In the genomic region with DNA sequence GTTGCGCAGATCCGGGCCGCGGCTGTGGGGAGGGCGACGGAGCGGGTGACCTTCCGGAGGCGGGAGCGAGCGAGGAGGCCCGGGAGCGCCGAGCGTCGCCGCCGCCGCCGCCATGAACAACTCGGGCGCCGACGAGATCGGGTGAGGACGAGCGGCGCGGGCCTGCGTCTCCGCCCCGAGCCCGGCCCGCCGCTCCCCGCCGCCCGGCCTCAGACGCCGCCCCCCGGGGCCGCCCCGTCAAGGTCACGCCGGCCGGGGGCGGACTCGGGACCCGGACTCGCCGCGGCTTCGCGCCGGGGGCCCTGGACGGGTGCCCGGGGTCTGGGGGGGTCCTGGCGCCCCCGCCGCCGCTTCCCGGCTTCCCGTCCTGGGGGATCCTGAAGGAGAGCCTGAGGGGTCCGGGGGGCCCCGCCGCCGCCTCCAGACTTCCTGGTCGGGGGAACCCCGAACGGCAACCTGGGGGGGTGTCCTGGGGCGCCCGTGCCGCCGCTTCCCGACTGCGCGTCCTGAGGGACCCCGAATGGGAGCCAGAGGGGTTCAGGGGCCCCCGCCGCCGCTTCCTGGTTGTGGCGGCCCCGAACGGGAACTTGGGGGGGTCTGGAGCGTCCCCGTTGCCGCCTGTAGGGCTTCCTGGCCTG, we compare ENCODE assay signal across 8 cellular contexts. TPM values are rescaled to one million over a fixed set of nuclear protein-coding genes. Genes with fewer than 3 reads are reported as not detected.
DNase-seq lines count a peak whose midpoint lies in the region; ATAC-seq and TF ChIP-seq lines count a peak whose summit lies in the region.

No MANE protein-coding gene starts in this region.

- H3K27ac ChIP-seq in CD4-positive, alpha-beta memory T cell (ENCODE audit: low read depth, low read length), result peak overlapping the region; percentile 88
- H3K27ac ChIP-seq in adrenal gland, result peak overlapping the region; percentile 40 to 99 (median 94)

- peaks cover 49% of the 10 kb centered on the region for H3K4me1 ChIP-seq in CD4-positive, alpha-beta memory T cell (ENCODE audit: insufficient read depth, low read length)
- peaks cover 28 to 39% of the 10 kb centered on the region in 2 donors for H3K4me1 ChIP-seq in adrenal gland (replicated peaks in 1 of 2)

- H3K27me3 ChIP-seq in CD4-positive, alpha-beta memory T cell (ENCODE audit: insufficient read depth, low read length), result no peaks in the 10 kb centered on the region
- no peaks in the 10 kb centered on the region for H3K27me3 ChIP-seq in adrenal gland

- H3K9me3 ChIP-seq in CD4-positive, alpha-beta memory T cell (ENCODE audit: control insufficient read depth in 1 of 2, low read length in 2 of 2), result no peaks in the 10 kb centered on the region
- no peaks in the 10 kb centered on the region for H3K9me3 ChIP-seq in adrenal gland (replicated peaks in 1 of 3)

- peak overlapping the region; percentile 75 to 91 for H3K4me3 ChIP-seq in CD4-positive, alpha-beta memory T cell (ENCODE audit: low read length in 2 of 2)
- peak overlapping the region; percentile 40 to 99 (median 78) for H3K4me3 ChIP-seq in adrenal gland

- ATAC-seq in GM21717 (IDR thresholded peaks at IDR 0.05; ENCODE audit: unreplicated experiment), result peak; percentile 22
- ATAC-seq in left lobe of liver, result peak; percentile 4

- CTCF ChIA-PET in CD4-positive, alpha-beta memory T cell (lab: Charles Lee; ENCODE audit: partially characterized antibody), result no interaction called here

- TF ChIP-seq CTCF in adrenal gland (IDR thresholded peaks at IDR 0.05) (no peak), glutamatergic neuron (IDR thresholded peaks at IDR 0.05; ENCODE audit: partially characterized antibody, unreplicated experiment) (no peak)

- H3K4me3 Mint-ChIP-seq in CD4-positive, alpha-beta memory T cell, result peak overlapping the region in 7 of 8 donors; percentile 29 to 91 (median 63)
- no peak overlapping the region for H3K4me3 Mint-ChIP-seq in glutamatergic neuron (ENCODE audit: unreplicated experiment)

- H3K27ac Mint-ChIP-seq in CD4-positive, alpha-beta memory T cell, result peak overlapping the region in 2 of 7 donors; percentile 57 to 83
- H3K27ac Mint-ChIP-seq in glutamatergic neuron (ENCODE audit: unreplicated experiment), result no peak overlapping the region

- H3K4me1 Mint-ChIP-seq in CD4-positive, alpha-beta memory T cell, result peaks cover 22 to 51% (median 42%) of the 10 kb centered on the region in 4 donors
- H3K4me1 Mint-ChIP-seq in glutamatergic neuron (ENCODE audit: low read depth, unreplicated experiment), result peaks cover 32% of the 10 kb centered on the region

- WGBS in adrenal gland, 4 donors, result 0 to 1% methylated on average over 67 to 75 of the region's 87 CpGs; no CpG with 5 or more reads in 2 of the 4 donors

- H3K27me3 Mint-ChIP-seq in CD4-positive, alpha-beta memory T cell, result no peaks in the 10 kb centered on the region
- H3K27me3 Mint-ChIP-seq in glutamatergic neuron (ENCODE audit: unreplicated experiment), result peaks cover 7% of the 10 kb centered on the region

- H3K9me3 Mint-ChIP-seq in CD4-positive, alpha-beta memory T cell, result no peaks in the 10 kb centered on the region
- H3K9me3 Mint-ChIP-seq in glutamatergic neuron (ENCODE audit: unreplicated experiment), result peaks cover 16% of the 10 kb centered on the region

- peaks cover 17% of the 10 kb centered on the region for H3K36me3 ChIP-seq in CD4-positive, alpha-beta memory T cell (ENCODE audit: insufficient read depth, low read length)
- peaks cover 0 to 4% of the 10 kb centered on the region in 2 donors for H3K36me3 ChIP-seq in adrenal gland (replicated peaks in 1 of 2)

- H3K36me3 Mint-ChIP-seq in CD4-positive, alpha-beta memory T cell, result peaks cover 4 to 19% of the 10 kb centered on the region in 2 donors
- H3K36me3 Mint-ChIP-seq in glutamatergic neuron (ENCODE audit: unreplicated experiment), result no peaks in the 10 kb centered on the region

- peak in 4 of 5 donors; percentile 29 to 66 (median 41) for DNase-seq in CD4-positive, alpha-beta memory T cell
- peak; percentile 26 for DNase-seq in M059J (ENCODE audit: low read depth)
- DNase-seq in adrenal gland, result peak in 1 of 7 donors; percentile 46
- no peak for DNase-seq in left lobe of liver (ENCODE audit: low spot score)
- DNase-seq in stimulated activated naive CD4-positive, alpha-beta T cell (lab: John Stamatoyannopoulos, UW), result peak in 5 of 6 experiments; percentile 30 to 62 (median 50)
- DNase-seq in mucosa of gallbladder (ENCODE audit: low spot score), result no peak
- no peak for DNase-seq in glutamatergic neuron

- POLR2A ChIA-PET in CD4-positive, alpha-beta memory T cell (lab: Charles Lee; ENCODE audit: partially characterized antibody), result interaction anchor here (1.0 to 2.8 kb wide), 5 partner anchors 13 to 139 kb away, joined by 3 to 18 read pairs (median 5); partner anchors contain the start of genes CIRBP, FAM174C and NDUFS7

- TF ChIP-seq POLR2A in adrenal gland (IDR thresholded peaks at IDR 0.05), result peak; percentile 60 to 67

- intact Hi-C loops in CD4-positive, alpha-beta memory T cell (cut with micrococcal nuclease), result loop anchor here (1.0 to 5.0 kb wide), 8 partner anchors 24 to 610 kb away; partner anchors contain the start of genes FAM174C, MBD3, NDUFS7 and PTBP1
- intact Hi-C loops in adrenal gland (cut with DNase I), result no loop called here

RNA-seq across cellular contexts. Expression of gene DAZAP1, which starts 0.4 kb away (rescaled TPM):
- 100 to 1,000 TPM; 143 to 152 TPM for total RNA-seq in CD4-positive, alpha-beta memory T cell
- 1 to 10 TPM; 2.5 to 9.1 TPM for polyA plus RNA-seq in CD4-positive, alpha-beta memory T cell
- total RNA-seq in M059J (2014; rRNA removed; shearing (Covaris generic)), result 87.7 and 97.6 TPM in 2 replicates
- total RNA-seq in adrenal gland, result 10 to 100 TPM; 11.5 to 87.5 (median 43.8) TPM
- polyA plus RNA-seq in adrenal gland, result 100 to 1,000 TPM in 1 of 3 donors, 10 to 100 TPM in 2; 60.0 to 117 (median 77.5) TPM
- total RNA-seq in left lobe of liver, result 48.1 TPM
- 77.7 TPM for total RNA-seq in mucosa of gallbladder
- 135 TPM for total RNA-seq in glutamatergic neuron (ENCODE audit: unreplicated experiment)

RNA-seq across cellular contexts. Expression of gene GAMT, which starts 6.4 kb away (rescaled TPM):
- 10 to 100 TPM; 15.9 to 16.2 TPM for total RNA-seq in CD4-positive, alpha-beta memory T cell
- polyA plus RNA-seq in CD4-positive, alpha-beta memory T cell, result 10 to 100 TPM; 19.3 to 20.3 TPM
- total RNA-seq in M059J (2014; rRNA removed; shearing (Covaris generic)), result 33.2 and 37.7 TPM in 2 replicates
- total RNA-seq in adrenal gland (10 to 100 TPM; 14.8 to 96.9 (median 36.3) TPM), left lobe of liver (214 TPM), mucosa of gallbladder (27.9 TPM), glutamatergic neuron (ENCODE audit: unreplicated experiment) (17.9 TPM)
- 10 to 100 TPM in 2 of 3 donors, 1 to 10 TPM in 1; 7.4 to 84.5 (median 74.2) TPM for polyA plus RNA-seq in adrenal gland

RNA-seq across cellular contexts. Expression of gene NDUFS7, which starts 24.1 kb away (rescaled TPM):
- 10 to 100 TPM; 68.6 to 73.5 TPM for total RNA-seq in CD4-positive, alpha-beta memory T cell
- 100 to 1,000 TPM; 180 to 193 TPM for polyA plus RNA-seq in CD4-positive, alpha-beta memory T cell
- 119 and 150 TPM in 2 replicates for total RNA-seq in M059J (2014; rRNA removed; shearing (Covaris generic))
- total RNA-seq in adrenal gland, result 100 to 1,000 TPM; 128 to 286 (median 157) TPM
- 100 to 1,000 TPM in 2 of 3 donors, 1 to 10 TPM in 1; 4.7 to 267 (median 134) TPM for polyA plus RNA-seq in adrenal gland
- total RNA-seq in left lobe of liver, result 105 TPM
- 121 TPM for total RNA-seq in mucosa of gallbladder
- total RNA-seq in glutamatergic neuron (ENCODE audit: unreplicated experiment), result 123 TPM

RNA-seq across cellular contexts. Expression of gene RPS15, which starts 30.4 kb away (rescaled TPM):
- total RNA-seq in CD4-positive, alpha-beta memory T cell, result 1,000 to 10,000 TPM; 1,715 to 1,828 TPM
- 1,000 to 10,000 TPM; 2,575 to 2,757 TPM for polyA plus RNA-seq in CD4-positive, alpha-beta memory T cell
- total RNA-seq in M059J (2014; rRNA removed; shearing (Covaris generic)), result 1,527 and 2,021 TPM in 2 replicates
- 1,000 to 10,000 TPM in 6 of 8 donors, 100 to 1,000 TPM in 2; 929 to 3,934 (median 1,829) TPM for total RNA-seq in adrenal gland
- 1,000 to 10,000 TPM in 2 of 3 donors, 100 to 1,000 TPM in 1; 471 to 4,071 (median 2,224) TPM for polyA plus RNA-seq in adrenal gland
- 410 TPM for total RNA-seq in left lobe of liver
- 877 TPM for total RNA-seq in mucosa of gallbladder
- 603 TPM for total RNA-seq in glutamatergic neuron (ENCODE audit: unreplicated experiment)

RNA-seq across cellular contexts. Expression of gene APC2, which starts 42.1 kb away (rescaled TPM):
- total RNA-seq in CD4-positive, alpha-beta memory T cell, result not detected
- not detected for polyA plus RNA-seq in CD4-positive, alpha-beta memory T cell
- 0.49 TPM in 1 of 2 replicates, not detected in the other for total RNA-seq in M059J (2014; rRNA removed; shearing (Covaris generic))
- total RNA-seq in adrenal gland (1 to 10 TPM in 3 of 8 donors, under 1 TPM in 5; 0.06 to 6.9 (median 0.32) TPM), left lobe of liver (0.13 TPM), mucosa of gallbladder (0.43 TPM), glutamatergic neuron (ENCODE audit: unreplicated experiment) (371 TPM)
- 10 to 100 TPM in 1 of 3 donors, under 1 TPM in 2; 0.71 to 12.9 (median 0.82) TPM for polyA plus RNA-seq in adrenal gland

Comparison
In these comparisons a context has a peak if more than half of its experiments do, and no peak if none do; other contexts are left out.
1. DNase-seq: peak in CD4-positive, alpha-beta memory T cell (4 of 5), M059J (single experiment) and stimulated activated naive CD4-positive, alpha-beta T cell (5 of 6); none in left lobe of liver (single experiment), mucosa of gallbladder (single experiment) and glutamatergic neuron (single experiment).